ENCODE assay signal across 21 cellular contexts in genomic region chr20:10573273-10573950, GRCh38.
DNase-seq lines count a peak whose midpoint lies in the region; ATAC-seq, FAIRE-seq and TF ChIP-seq lines count a peak whose summit lies in the region.
"Had no signal": no experiment of that assay in that cellular context is flagged by ENCODE, and none has a peak within 500 bp of the region (broad histone marks: within the 10 kb centered on the region; RNA-seq: fewer than 3 reads in every experiment).

No MANE protein-coding gene starts in this region.

- no peaks in the 10 kb centered on the region for H3K79me2 ChIP-seq in osteoblast (ENCODE audit: insufficient read depth, low read length)

- no peak for TF ChIP-seq EP300 in suprapubic skin (IDR thresholded peaks at IDR 0.05)

- peak; percentile 67 for FAIRE-seq in endometrium (lab: Jason Lieb, UNC)
- FAIRE-seq: small intestine had no signal

- no peaks in the 10 kb centered on the region for H4K20me1 ChIP-seq in osteoblast (ENCODE audit: insufficient read depth, low read length)

- intact Hi-C loops in CD4-positive, alpha-beta T cell (cut with DNase I, micrococcal nuclease) = no loop called here
- intact Hi-C loops in psoas muscle (cut with DNase I) = no loop called here

- H3K4me1 Mint-ChIP-seq in CD4-positive, alpha-beta T cell (ENCODE audit: low read depth) = peaks cover 11% of the 10 kb centered on the region
- H3K4me1 Mint-ChIP-seq: activated B cell treated with CpG ODN at 0.5 μM for 24 hours, B cell had no signal

- in situ Hi-C loops in KBM-7 (cut with MboI; ENCODE audit: low pct_unique_long_range_greater_than_20kb, low sequenced_read_pairs) = no loop called here

- no peak for TF ChIP-seq CTCF in osteoblast (IDR thresholded peaks at IDR 0.05; ENCODE audit: extremely low read depth, low read depth, low read length)
- no peak for TF ChIP-seq CTCF in CD4-positive, alpha-beta T cell (IDR thresholded peaks at IDR 0.05)
- no peak for TF ChIP-seq CTCF in psoas muscle (IDR thresholded peaks at IDR 0.05)
- no peak for TF ChIP-seq CTCF in suprapubic skin (IDR thresholded peaks at IDR 0.05)

- H3K27ac Mint-ChIP-seq in CD4-positive, alpha-beta T cell = no peak overlapping the region
- H3K27ac Mint-ChIP-seq: activated B cell treated with CpG ODN at 0.5 μM for 24 hours; activated T-helper 17 cell treated with anti-CD3 and anti-CD28 coated beads, Interleukin-2, amount 50 U/mL, for 72 hours; B cell had no signal

- H3K36me3 Mint-ChIP-seq in CD4-positive, alpha-beta T cell (ENCODE audit: low read depth) = peaks cover 26% of the 10 kb centered on the region

- H3K4me3 ChIP-seq in osteoblast (ENCODE audit: insufficient read depth, low read length) (no peak overlapping the region), psoas muscle (no peak overlapping the region), suprapubic skin (no peak overlapping the region)
- H3K4me3 ChIP-seq: adrenal gland, gastrocnemius medialis, thyroid gland had no signal

- 91 to 92% (median 92%) methylated on average over 2 of the region's 2 CpGs for WGBS in psoas muscle, 3 donors
- WGBS in suprapubic skin = 83% methylated on average over 2 of the region's 2 CpGs

- no peak for TF ChIP-seq POLR2A in suprapubic skin (IDR thresholded peaks at IDR 0.05)

- no peaks in the 10 kb centered on the region for H3K9me3 ChIP-seq in osteoblast (ENCODE audit: low read depth, low read length)
- H3K9me3 ChIP-seq in CD4-positive, alpha-beta T cell (ENCODE audit: control insufficient read depth, low read length) = no peaks in the 10 kb centered on the region
- H3K9me3 ChIP-seq in psoas muscle = no peaks in the 10 kb centered on the region
- H3K9me3 ChIP-seq in suprapubic skin = no peaks in the 10 kb centered on the region
- H3K9me3 ChIP-seq: adrenal gland, gastrocnemius medialis, thyroid gland had no signal

- CTCF ChIA-PET in CD4-positive, alpha-beta T cell (lab: Charles Lee) = no interaction called here

- H3K4me3 Mint-ChIP-seq in CD4-positive, alpha-beta T cell = no peak overlapping the region
- H3K4me3 Mint-ChIP-seq: activated B cell treated with CpG ODN at 0.5 μM for 24 hours; activated T-helper 17 cell treated with anti-CD3 and anti-CD28 coated beads, Interleukin-2, amount 50 U/mL, for 72 hours; B cell had no signal

- H3K27me3 Mint-ChIP-seq in CD4-positive, alpha-beta T cell = no peaks in the 10 kb centered on the region
- H3K27me3 Mint-ChIP-seq: activated B cell treated with CpG ODN at 0.5 μM for 24 hours; activated T-helper 17 cell treated with anti-CD3 and anti-CD28 coated beads, Interleukin-2, amount 50 U/mL, for 72 hours; B cell had no signal

- POLR2A ChIA-PET in CD4-positive, alpha-beta T cell (lab: Charles Lee) = no interaction called here

- no peak overlapping the region for H3K4me2 ChIP-seq in osteoblast (ENCODE audit: insufficient read depth, low read length)

- H3K27me3 ChIP-seq in osteoblast (ENCODE audit: insufficient read depth, low read length) (no peaks in the 10 kb centered on the region), psoas muscle (ENCODE audit: insufficient read depth in 3 of 3, low read length in 2 of 3) (no peaks in the 10 kb centered on the region), suprapubic skin (no peaks in the 10 kb centered on the region)
- H3K27me3 ChIP-seq in CD4-positive, alpha-beta T cell (ENCODE audit: control insufficient read depth, insufficient read depth, low read length) = no peaks in the 10 kb centered on the region
- H3K27me3 ChIP-seq: adrenal gland, gastrocnemius medialis, thyroid gland had no signal

- H2AFZ ChIP-seq in osteoblast (ENCODE audit: low read length) = no peak overlapping the region

- peak overlapping the region; percentile 14 for H3K27ac ChIP-seq in osteoblast (ENCODE audit: low read depth, low read length)
- H3K27ac ChIP-seq in CD4-positive, alpha-beta T cell (ENCODE audit: low read depth, low read length) = no peak overlapping the region
- no peak overlapping the region for H3K27ac ChIP-seq in psoas muscle
- H3K27ac ChIP-seq in suprapubic skin = no peak overlapping the region
- H3K27ac ChIP-seq: adrenal gland, gastrocnemius medialis, HL-60, thyroid gland had no signal

- H3K9me3 Mint-ChIP-seq in CD4-positive, alpha-beta T cell = no peaks in the 10 kb centered on the region
- H3K9me3 Mint-ChIP-seq: activated B cell treated with CpG ODN at 0.5 μM for 24 hours; activated T-helper 17 cell treated with anti-CD3 and anti-CD28 coated beads, Interleukin-2, amount 50 U/mL, for 72 hours had no signal

- H3K36me3 ChIP-seq in osteoblast (ENCODE audit: insufficient read depth, low read length) (no peaks in the 10 kb centered on the region), psoas muscle (ENCODE audit: insufficient read depth in 1 of 2, low read depth in 1 of 2) (no peaks in the 10 kb centered on the region), suprapubic skin (no peaks in the 10 kb centered on the region)
- H3K36me3 ChIP-seq: adrenal gland, gastrocnemius medialis, thyroid gland had no signal

- no peak for ATAC-seq in CD4-positive, alpha-beta T cell (ENCODE audit: poor library complexity)
- ATAC-seq in psoas muscle = no peak
- ATAC-seq: activated T-helper 17 cell treated with anti-CD3 and anti-CD28 coated beads, Interleukin-2, amount 50 U/mL, for 72 hours; gastrocnemius medialis; left ventricle myocardium superior; Right ventricle myocardium inferior had no signal

- peaks cover 18% of the 10 kb centered on the region for H3K4me1 ChIP-seq in osteoblast (ENCODE audit: insufficient read depth, low read length)
- no peaks in the 10 kb centered on the region for H3K4me1 ChIP-seq in psoas muscle
- H3K4me1 ChIP-seq in suprapubic skin = no peaks in the 10 kb centered on the region
- H3K4me1 ChIP-seq: adrenal gland, gastrocnemius medialis had no signal

- DNase-seq in GDM1 (lab: John Stamatoyannopoulos, UW) (peak; percentile 1), NCI-H460 (ENCODE audit: extremely low read depth, low read depth) (peak; percentile 46), osteoblast (ENCODE audit: insufficient read length, low spot score, missing footprints) (no peak), psoas muscle (no peak), KBM-7 (no peak), suprapubic skin (ENCODE audit: low spot score in 2 of 2) (no peak)
- DNase-seq in CD4-positive, alpha-beta T cell = no peak
- DNase-seq: activated B cell treated with CpG ODN at 0.5 μM for 24 hours, adrenal gland, Calu3, gastrocnemius medialis, KG1, left ventricle myocardium superior, NCI-H1417 treated with DMSO at 0.1 percent for 48 hours, small intestine, thyroid gland had no signal

Comparison
In these comparisons a context has a peak if more than half of its experiments do, and no peak if none do; other contexts are left out.
1. DNase-seq: peak in GDM1 (single experiment) and NCI-H460 (single experiment); none in osteoblast (single experiment), CD4-positive, alpha-beta T cell (0 of 10), psoas muscle (0 of 2), KBM-7 (single experiment) and suprapubic skin (0 of 2).